2 cellular contexts compared by ENCODE assay signal in genomic region chr19:7779631-7780486, GRCh38.
A peak's percentile ranks its signal among the peaks of the same experiment; 100 is the strongest.
TF ChIP-seq lines count a peak whose summit lies in the region.

No MANE protein-coding gene starts in this region.

TF ChIP-seq in HEK293T, 16 proteins besides CTCF, POLR2A, EP300 and RAD21:
- peak; percentile 69 for TF ChIP-seq PKNOX1 (IDR thresholded peaks at IDR 0.05)
- TF ChIP-seq ARNT (IDR thresholded peaks at IDR 0.05) = no peak

TF ChIP-seq in HepG2, 621 proteins besides CTCF, POLR2A, EP300 and RAD21:
- TF ChIP-seq MNT (IDR thresholded peaks at IDR 0.05) (peak; percentile 56), THRA (CRISPR knock-in tag; IDR thresholded peaks at IDR 0.05; ENCODE audit: borderline replicate concordance) (no peak)
